ENCODE assay signal across 12 cellular contexts in the genomic region with DNA sequence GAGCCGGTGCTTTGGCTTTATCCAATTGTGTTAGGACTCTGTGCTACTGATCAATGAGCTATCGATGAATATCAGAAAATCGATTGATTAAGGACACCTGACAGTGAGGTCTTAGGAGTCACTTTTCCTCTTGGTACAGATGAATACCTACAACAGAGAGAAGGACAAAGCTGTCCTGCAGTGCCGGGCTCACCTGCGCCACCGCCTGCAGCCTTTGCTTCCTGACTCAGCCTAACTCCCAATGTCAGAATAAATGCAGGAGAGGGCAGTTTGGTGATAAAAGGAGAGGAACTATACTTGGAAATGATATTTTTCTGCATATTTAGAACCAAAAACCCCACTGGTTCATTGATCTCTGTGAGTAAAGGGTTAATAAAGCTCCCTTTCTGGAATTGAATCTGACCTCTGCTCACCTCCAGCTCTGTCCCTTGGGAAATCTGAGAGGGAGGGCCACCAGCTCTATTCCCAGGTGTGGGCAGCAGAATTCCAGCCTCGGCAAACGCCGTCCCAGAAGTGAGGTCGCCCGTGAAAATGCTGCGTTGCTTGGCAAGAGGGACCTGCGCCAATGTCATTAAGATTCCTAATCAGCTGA. TPM values are rescaled to one million over a fixed set of nuclear protein-coding genes. Genes with fewer than 3 reads are reported as not detected.
DNase-seq lines count a peak whose midpoint lies in the region; ATAC-seq and TF ChIP-seq lines count a peak whose summit lies in the region.
"Had no signal": no experiment of that assay in that cellular context is flagged by ENCODE, and none has a peak within 500 bp of the region (broad histone marks: within the 10 kb centered on the region; RNA-seq: fewer than 3 reads in every experiment).

No MANE protein-coding gene starts in this region.

- in situ Hi-C loops in GM13977 (cut with MboI; ENCODE audit: low pct_unique_long_range_greater_than_20kb, low sequenced_read_pairs, unreplicated experiment) = no loop called here

- H3K4me1 Mint-ChIP-seq in activated T-cell treated with anti-CD3 and anti-CD28 coated beads, Interleukin-2, amount 50 U/mL, for 24 hours (ENCODE audit: low read depth) = no peaks in the 10 kb centered on the region
- H3K4me1 Mint-ChIP-seq: activated CD4-positive, alpha-beta T cell treated with anti-CD3 and anti-CD28 coated beads for 36 hours had no signal

- peak; percentile 65 for DNase-seq in H7
- no peak for DNase-seq in fibroblast of villous mesenchyme (ENCODE audit: low read depth)
- no peak for DNase-seq in retinal pigment epithelial cell (ENCODE audit: low read depth)
- no peak for DNase-seq in activated T-cell treated with anti-CD3 and anti-CD28 coated beads, Interleukin-2, amount 50 U/mL, for 24 hours
- DNase-seq in GM13977 (ENCODE audit: low spot score) = no peak
- no peak for DNase-seq in Kasumi-1 (lab: John Stamatoyannopoulos, UW)
- DNase-seq: activated CD4-positive, alpha-beta T cell treated with anti-CD3 and anti-CD28 coated beads for 36 hours; activated gamma-delta T cell treated with Interleukin-2 at 50 U/mL for 16 hours; NK-92 treated with Interleukin-12 subunit alpha and Interleukin-12 subunit beta, amount 100 ng/mL, for 24 hours had no signal

- H3K9me3 Mint-ChIP-seq in activated T-cell treated with anti-CD3 and anti-CD28 coated beads, Interleukin-2, amount 50 U/mL, for 24 hours = peaks cover 8% of the 10 kb centered on the region

- ATAC-seq in GM19324 (IDR thresholded peaks at IDR 0.05; ENCODE audit: low FRiP score, unreplicated experiment) = no peak
- ATAC-seq: activated CD4-positive, alpha-beta T cell treated with anti-CD3 and anti-CD28 coated beads for 36 hours had no signal

- no peaks in the 10 kb centered on the region for H3K27me3 ChIP-seq in H7 (ENCODE audit: control insufficient read depth, insufficient read depth, low read length)

- no peaks in the 10 kb centered on the region for H3K36me3 Mint-ChIP-seq in activated T-cell treated with anti-CD3 and anti-CD28 coated beads, Interleukin-2, amount 50 U/mL, for 24 hours (ENCODE audit: low read depth)

- no peak for TF ChIP-seq CTCF in VCaP (conservative IDR thresholded peaks at IDR 0.05)
- no peak for TF ChIP-seq CTCF in fibroblast of villous mesenchyme (IDR thresholded peaks at IDR 0.05; ENCODE audit: insufficient read depth, low read depth, low read length)
- TF ChIP-seq CTCF in retinal pigment epithelial cell (conservative IDR thresholded peaks at IDR 0.05; ENCODE audit: low read depth, low read length) = no peak
- no peak for TF ChIP-seq CTCF in GM13977 (IDR thresholded peaks at IDR 0.05; ENCODE audit: extremely low read depth, insufficient read depth, missing control alignments)

- H3K27ac ChIP-seq in VCaP = peak overlapping the region; percentile 1; the same call in 1 of the 2 replicates
- H3K27ac ChIP-seq: prostate gland had no signal

- peaks cover 9% of the 10 kb centered on the region for H3K27me3 Mint-ChIP-seq in activated T-cell treated with anti-CD3 and anti-CD28 coated beads, Interleukin-2, amount 50 U/mL, for 24 hours

- H3K27ac Mint-ChIP-seq in activated T-cell treated with anti-CD3 and anti-CD28 coated beads, Interleukin-2, amount 50 U/mL, for 24 hours = no peak overlapping the region
- H3K27ac Mint-ChIP-seq: activated CD4-positive, alpha-beta T cell treated with anti-CD3 and anti-CD28 coated beads for 36 hours had no signal

- H3K4me3 Mint-ChIP-seq in activated T-cell treated with anti-CD3 and anti-CD28 coated beads, Interleukin-2, amount 50 U/mL, for 24 hours = no peak overlapping the region
- H3K4me3 Mint-ChIP-seq: activated CD4-positive, alpha-beta T cell treated with anti-CD3 and anti-CD28 coated beads for 36 hours had no signal

- H3K4me3 ChIP-seq in H7 (ENCODE audit: insufficient read depth, low read depth, low read length) (no peak overlapping the region), fibroblast of villous mesenchyme (ENCODE audit: low read depth, low read length) (peak overlapping the region; percentile 33), retinal pigment epithelial cell (ENCODE audit: low read length) (peak overlapping the region; percentile 2)

- H3K36me3 ChIP-seq in H7 (replicated peaks; ENCODE audit: control insufficient read depth, insufficient read depth, low read length) = no peaks in the 10 kb centered on the region
- H3K36me3 ChIP-seq: prostate gland had no signal

RNA-seq across cellular contexts. Expression of gene POFUT2, which starts 39.3 kb away (rescaled TPM):
- total RNA-seq in H7 (2014; rRNA removed; shearing (Covaris generic)) = 25.4 and 26.9 TPM in 2 replicates
- 43.8 and 60.0 TPM in 2 replicates for total RNA-seq in fibroblast of villous mesenchyme
